ENCODE assay signal across 3 cellular contexts in the genomic region with DNA sequence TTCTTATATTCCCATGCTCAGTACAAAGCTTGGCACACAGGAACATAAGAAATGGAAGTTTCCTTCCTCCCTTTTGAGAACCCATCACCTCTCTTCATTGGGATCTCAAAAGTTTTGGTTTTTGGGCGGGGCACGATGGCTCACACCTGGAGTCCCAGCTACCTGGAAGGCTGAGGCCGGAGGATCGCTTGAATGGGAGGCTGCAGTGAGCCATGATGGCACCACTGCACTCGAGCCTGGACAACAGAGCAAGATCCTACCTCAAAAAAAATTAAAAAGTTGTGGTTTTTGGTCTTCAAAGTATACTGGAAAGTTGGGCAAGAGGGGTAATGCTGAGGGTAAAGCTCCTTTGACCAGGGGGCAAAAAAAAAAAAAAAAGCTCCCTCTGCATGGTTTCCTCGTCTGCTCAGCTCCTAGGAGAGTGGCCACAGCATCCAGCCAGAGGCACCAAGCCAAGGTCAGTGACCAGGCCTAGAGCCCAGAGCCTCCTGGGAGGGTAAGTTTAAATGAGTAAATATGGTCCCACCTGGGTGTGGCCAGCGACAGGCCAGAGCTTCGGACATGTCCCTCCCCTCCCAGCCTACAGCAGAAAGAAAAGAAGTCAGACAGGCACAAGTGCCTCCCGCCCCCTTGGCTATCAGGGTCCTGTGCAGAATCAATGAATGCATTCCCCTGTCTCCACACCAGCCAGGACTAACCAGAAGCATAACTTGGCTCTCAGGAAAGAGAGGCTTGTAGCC.
TF ChIP-seq lines count a peak whose summit lies in the region.

No MANE protein-coding gene starts in this region.

TF ChIP-seq in SK-N-SH, 30 proteins besides CTCF, POLR2A, EP300 and RAD21 (continued from another document):
- TF ChIP-seq NFIC (IDR thresholded peaks at IDR 0.05; ENCODE audit: borderline replicate concordance), result no peak
- TF ChIP-seq IRF3 (IDR thresholded peaks at IDR 0.05; ENCODE audit: low read depth, low read length), result no peak
- TF ChIP-seq RXRA (IDR thresholded peaks at IDR 0.05; ENCODE audit: borderline replicate concordance, low read depth), result no peak
- TF ChIP-seq, protein P1, sequence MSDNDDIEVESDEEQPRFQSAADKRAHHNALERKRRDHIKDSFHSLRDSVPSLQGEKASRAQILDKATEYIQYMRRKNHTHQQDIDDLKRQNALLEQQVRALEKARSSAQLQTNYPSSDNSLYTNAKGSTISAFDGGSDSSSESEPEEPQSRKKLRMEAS (IDR thresholded peaks at IDR 0.05; ENCODE audit: low read depth), result no peak
- no peak for TF ChIP-seq TAF1 (IDR thresholded peaks at IDR 0.05; ENCODE audit: borderline replicate concordance, low read depth, low read length)
- TF ChIP-seq CHD2 (IDR thresholded peaks at IDR 0.05; ENCODE audit: low read length, partially characterized antibody), result no peak
- no peak for TF ChIP-seq YY1 (IDR thresholded peaks at IDR 0.05; ENCODE audit: low read depth)
- no peak for TF ChIP-seq GABPA (IDR thresholded peaks at IDR 0.05; ENCODE audit: low read depth)
- TF ChIP-seq TEAD4 (IDR thresholded peaks at IDR 0.05; ENCODE audit: borderline replicate concordance, insufficient read depth), result no peak
- no peak for TF ChIP-seq RFX5 (IDR thresholded peaks at IDR 0.05; ENCODE audit: low read length)
- TF ChIP-seq TCF12 (IDR thresholded peaks at IDR 0.05), result no peak
- TF ChIP-seq GATA2 (CRISPR knock-in tag; IDR thresholded peaks at IDR 0.05), result no peak
- no peak for TF ChIP-seq USF2 (IDR thresholded peaks at IDR 0.05; ENCODE audit: borderline replicate concordance, low read depth, low read length)
- TF ChIP-seq FOXJ3 (CRISPR knock-in tag; IDR thresholded peaks at IDR 0.05), result no peak
- TF ChIP-seq MXI1 (IDR thresholded peaks at IDR 0.05; ENCODE audit: low read depth, low read length), result no peak
- no peak for TF ChIP-seq FOXM1 (IDR thresholded peaks at IDR 0.05; ENCODE audit: low read depth)
- no peak for TF ChIP-seq PBX3 (IDR thresholded peaks at IDR 0.05)
- no peak for TF ChIP-seq SMC3 (IDR thresholded peaks at IDR 0.05; ENCODE audit: low read depth, low read length)

TF ChIP-seq in SK-N-SH treated with all-trans-retinoic acid at 6 μM for 48 hours, 23 proteins besides CTCF, POLR2A, EP300 and RAD21:
- TF ChIP-seq TSHZ2 (CRISPR knock-in tag; IDR thresholded peaks at IDR 0.05), result no peak
- TF ChIP-seq CREB5 (CRISPR knock-in tag; IDR thresholded peaks at IDR 0.05; ENCODE audit: low read depth), result no peak
- TF ChIP-seq BACH2 (CRISPR knock-in tag; IDR thresholded peaks at IDR 0.05; ENCODE audit: borderline replicate concordance), result no peak
- no peak for TF ChIP-seq ZC3H10 (CRISPR knock-in tag; IDR thresholded peaks at IDR 0.05)

TF ChIP-seq in K562, 482 proteins besides CTCF, POLR2A, EP300 and RAD21:
- TF ChIP-seq ZBTB49 (CRISPR knock-in tag; IDR thresholded peaks at IDR 0.05; ENCODE audit: borderline replicate concordance) (0 out of 2 replicates have a peak, but pooled peaks have one; percentile 37), CBFA2T2 (conservative IDR thresholded peaks at IDR 0.05) (no peak), ZNF212 (CRISPR knock-in tag; IDR thresholded peaks at IDR 0.05) (no peak), NFIX (CRISPR knock-in tag; IDR thresholded peaks at IDR 0.05; ENCODE audit: low read depth) (no peak), MED1 (CRISPR knock-in tag; IDR thresholded peaks at IDR 0.05; ENCODE audit: borderline replicate concordance) (no peak), BRD4 (IDR thresholded peaks at IDR 0.05) (no peak), PYGO2 (tag; IDR thresholded peaks at IDR 0.05) (no peak), MXI1 (IDR thresholded peaks at IDR 0.05; ENCODE audit: low read depth, low read length) (no peak), ELF1 (tag; IDR thresholded peaks at IDR 0.05) (no peak), DNMT1 (IDR thresholded peaks at IDR 0.05) (no peak), ZNF561 (CRISPR knock-in tag; conservative IDR thresholded peaks at IDR 0.05) (no peak), ZNF121 (CRISPR knock-in tag; conservative IDR thresholded peaks at IDR 0.05) (peak; percentile 92), HSF4 (CRISPR knock-in tag; IDR thresholded peaks at IDR 0.05; ENCODE audit: borderline replicate concordance) (no peak), ZNF583 (CRISPR knock-in tag; IDR thresholded peaks at IDR 0.05) (no peak), HNRNPK (IDR thresholded peaks at IDR 0.05; ENCODE audit: low read depth, low read length, poor library complexity, severe bottlenecking) (no peak), MCM2 (IDR thresholded peaks at IDR 0.05; ENCODE audit: low read depth) (no peak), NFIC (IDR thresholded peaks at IDR 0.05) (peak; percentile 41; the same call in 1 of the 2 replicates), ZNF280B (CRISPR knock-in tag; IDR thresholded peaks at IDR 0.05) (no peak), RBM25 (IDR thresholded peaks at IDR 0.05; ENCODE audit: low read depth, low read length, severe bottlenecking) (peak; percentile 55), HMG20B (CRISPR knock-in tag; IDR thresholded peaks at IDR 0.05) (no peak), ILK (tag; IDR thresholded peaks at IDR 0.05; ENCODE audit: borderline replicate concordance, low read depth) (no peak), FOXO4 (CRISPR knock-in tag; IDR thresholded peaks at IDR 0.05) (no peak), NR3C1 (CRISPR knock-in tag; IDR thresholded peaks at IDR 0.05) (no peak), PHB (CRISPR knock-in tag; IDR thresholded peaks at IDR 0.05) (no peak), RFX7 (CRISPR knock-in tag; IDR thresholded peaks at IDR 0.05) (no peak), DACH1 (IDR thresholded peaks at IDR 0.05; ENCODE audit: partially characterized antibody) (no peak), TFAP4 (CRISPR knock-in tag; IDR thresholded peaks at IDR 0.05; ENCODE audit: borderline replicate concordance) (0 out of 2 replicates have a peak, but pooled peaks have one; percentile 17), KLF6 (CRISPR knock-in tag; IDR thresholded peaks at IDR 0.05; ENCODE audit: borderline replicate concordance) (no peak), SMAD3 (CRISPR knock-in tag; conservative IDR thresholded peaks at IDR 0.05) (no peak), POLR3G (IDR thresholded peaks at IDR 0.05; ENCODE audit: extremely low read depth, insufficient read length, insufficient replicate concordance) (no peak), ZNF197 (CRISPR knock-in tag; IDR thresholded peaks at IDR 0.05; ENCODE audit: low read depth) (no peak), COPS2 (conservative IDR thresholded peaks at IDR 0.05) (no peak), ZNF512 (tag; IDR thresholded peaks at IDR 0.05) (no peak), TOE1 (IDR thresholded peaks at IDR 0.05; ENCODE audit: borderline replicate concordance) (no peak), TOE1 (CRISPR knock-in tag; IDR thresholded peaks at IDR 0.05; ENCODE audit: borderline replicate concordance, low read depth) (no peak), HMG20A (CRISPR knock-in tag; conservative IDR thresholded peaks at IDR 0.05) (no peak), MCM7 (IDR thresholded peaks at IDR 0.05) (no peak), HDAC2 (IDR thresholded peaks at IDR 0.05) (no peak), ZNF24 (IDR thresholded peaks at IDR 0.05) (no peak), SUPT5H (IDR thresholded peaks at IDR 0.05) (no peak)
- TF ChIP-seq, protein P2, sequence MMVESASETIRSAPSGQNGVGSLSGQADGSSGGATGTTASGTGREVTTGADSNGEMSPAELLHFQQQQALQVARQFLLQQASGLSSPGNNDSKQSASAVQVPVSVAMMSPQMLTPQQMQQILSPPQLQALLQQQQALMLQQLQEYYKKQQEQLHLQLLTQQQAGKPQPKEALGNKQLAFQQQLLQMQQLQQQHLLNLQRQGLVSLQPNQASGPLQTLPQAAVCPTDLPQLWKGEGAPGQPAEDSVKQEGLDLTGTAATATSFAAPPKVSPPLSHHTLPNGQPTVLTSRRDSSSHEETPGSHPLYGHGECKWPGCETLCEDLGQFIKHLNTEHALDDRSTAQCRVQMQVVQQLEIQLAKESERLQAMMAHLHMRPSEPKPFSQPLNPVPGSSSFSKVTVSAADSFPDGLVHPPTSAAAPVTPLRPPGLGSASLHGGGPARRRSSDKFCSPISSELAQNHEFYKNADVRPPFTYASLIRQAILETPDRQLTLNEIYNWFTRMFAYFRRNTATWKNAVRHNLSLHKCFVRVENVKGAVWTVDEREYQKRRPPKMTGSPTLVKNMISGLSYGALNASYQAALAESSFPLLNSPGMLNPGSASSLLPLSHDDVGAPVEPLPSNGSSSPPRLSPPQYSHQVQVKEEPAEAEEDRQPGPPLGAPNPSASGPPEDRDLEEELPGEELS (CRISPR knock-in tag; IDR thresholded peaks at IDR 0.05; ENCODE audit: borderline replicate concordance), result no peak
- TF ChIP-seq, protein P3, sequence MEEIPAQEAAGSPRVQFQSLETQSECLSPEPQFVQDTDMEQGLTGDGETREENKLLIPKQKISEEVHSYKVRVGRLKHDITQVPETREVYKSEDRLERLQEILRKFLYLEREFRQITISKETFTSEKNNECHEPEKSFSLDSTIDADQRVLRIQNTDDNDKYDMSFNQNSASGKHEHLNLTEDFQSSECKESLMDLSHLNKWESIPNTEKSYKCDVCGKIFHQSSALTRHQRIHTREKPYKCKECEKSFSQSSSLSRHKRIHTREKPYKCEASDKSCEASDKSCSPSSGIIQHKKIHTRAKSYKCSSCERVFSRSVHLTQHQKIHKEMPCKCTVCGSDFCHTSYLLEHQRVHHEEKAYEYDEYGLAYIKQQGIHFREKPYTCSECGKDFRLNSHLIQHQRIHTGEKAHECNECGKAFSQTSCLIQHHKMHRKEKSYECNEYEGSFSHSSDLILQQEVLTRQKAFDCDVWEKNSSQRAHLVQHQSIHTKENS (CRISPR knock-in tag; IDR thresholded peaks at IDR 0.05), result no peak
TF ChIP-seq in K562: peak in this region for 5.
